17 cellular contexts compared by ENCODE assay signal in genomic region chr7:130615583-130615982, GRCh38. TPM values are rescaled to one million over a fixed set of nuclear protein-coding genes. Genes with fewer than 3 reads are reported as not detected.
A peak's percentile ranks its signal among the peaks of the same experiment; 100 is the strongest.
DNase-seq lines count a peak whose midpoint lies in the region; ATAC-seq and TF ChIP-seq lines count a peak whose summit lies in the region.
"Had no signal": no experiment of that assay in that cellular context is flagged by ENCODE, and none has a peak within 500 bp of the region (broad histone marks: within the 10 kb centered on the region; RNA-seq: fewer than 3 reads in every experiment).

No MANE protein-coding gene starts in this region.

- WGBS in heart left ventricle, 4 donors, result 62 to 91% (median 76%) methylated on average over 2 of the region's 2 CpGs
- 40% methylated on average over 2 of the region's 2 CpGs for WGBS in liver

- H3K4me1 ChIP-seq in heart left ventricle (no peaks in the 10 kb centered on the region), left ventricle myocardium inferior (peaks cover 6% of the 10 kb centered on the region), liver (ENCODE audit: control insufficient read depth in 4 of 4, insufficient read depth in 4 of 4, low read length in 3 of 4) (peaks cover 0 to 7% (median 4%) of the 10 kb centered on the region in 4 donors)
- H3K4me1 ChIP-seq: BE2C had no signal

- TF ChIP-seq CTCF in heart left ventricle (IDR thresholded peaks at IDR 0.05) (no peak), left ventricle myocardium inferior (IDR thresholded peaks at IDR 0.05; ENCODE audit: borderline replicate concordance) (peak; percentile 15), liver (IDR thresholded peaks at IDR 0.05; ENCODE audit: low read depth, low read length, missing input control) (no peak)

- H3K27me3 ChIP-seq in heart left ventricle (no peaks in the 10 kb centered on the region), left ventricle myocardium inferior (ENCODE audit: low read depth) (no peaks in the 10 kb centered on the region), liver (ENCODE audit: control insufficient read depth in 4 of 4, insufficient read depth in 4 of 4, low read length in 3 of 4) (no peaks in the 10 kb centered on the region)
- H3K27me3 ChIP-seq: BE2C had no signal

- TF ChIP-seq POLR2A in heart left ventricle (IDR thresholded peaks at IDR 0.05), result no peak

- no peak for TF ChIP-seq RAD21 in liver (IDR thresholded peaks at IDR 0.05)

- no peak overlapping the region for H3K4me3 ChIP-seq in heart left ventricle
- no peak overlapping the region for H3K4me3 ChIP-seq in left ventricle myocardium inferior
- no peak overlapping the region for H3K4me3 ChIP-seq in liver (ENCODE audit: low read depth in 1 of 3, low read length in 3 of 3)

- DNase-seq in heart left ventricle (peak in 2 of 5 donors; percentile 30 to 42), cardiac septum (ENCODE audit: low spot score) (no peak), left ventricle myocardium inferior (no peak), Ammon's horn (ENCODE audit: low spot score) (no peak)
- DNase-seq: BE2C; CD4-positive, alpha-beta memory T cell; COR-L47; DMS153; DMS79 treated with DMSO at 0.1 percent for 48 hours; EL; GDM1; GOT3; H9 had no signal

- peaks cover 0 to 26% (median 0%) of the 10 kb centered on the region in 12 donors for H3K9me3 ChIP-seq in heart left ventricle
- peaks cover 17% of the 10 kb centered on the region for H3K9me3 ChIP-seq in left ventricle myocardium inferior (replicated peaks)
- no peaks in the 10 kb centered on the region for H3K9me3 ChIP-seq in liver (ENCODE audit: control insufficient read depth in 4 of 4, low read length in 3 of 4)
- H3K9me3 ChIP-seq: BE2C had no signal

- H3K36me3 ChIP-seq in heart left ventricle (peaks cover 3 to 56% (median 30%) of the 10 kb centered on the region in 9 donors), left ventricle myocardium inferior (peaks cover 39% of the 10 kb centered on the region), liver (ENCODE audit: control insufficient read depth in 4 of 4, insufficient read depth in 3 of 4, low read depth in 1 of 4, low read length in 3 of 4) (peaks cover 0 to 2% (median under 1%) of the 10 kb centered on the region in 4 donors)
- H3K36me3 ChIP-seq: BE2C had no signal

- H3K9ac ChIP-seq in liver (ENCODE audit: low read depth in 1 of 2, low read length in 2 of 2), result no peak overlapping the region

- H3K27ac ChIP-seq in heart left ventricle, result no peak overlapping the region
- H3K27ac ChIP-seq in left ventricle myocardium inferior (replicated peaks), result peak overlapping the region; percentile 10
- H3K27ac ChIP-seq in liver (ENCODE audit: low read depth in 1 of 2, low read length in 2 of 2), result no peak overlapping the region
- H3K27ac ChIP-seq: C4-2B had no signal

- intact Hi-C loops in heart left ventricle (cut with DNase I), result no loop called here
- intact Hi-C loops in cardiac septum (cut with DNase I), result no loop called here
- intact Hi-C loops in left ventricle myocardium inferior (cut with micrococcal nuclease), result no loop called here

- ATAC-seq in heart left ventricle (peak; percentile 79 to 95 (median 86)), GM19328 (IDR thresholded peaks at IDR 0.05; ENCODE audit: unreplicated experiment) (no peak), GM19023 (IDR thresholded peaks at IDR 0.05; ENCODE audit: unreplicated experiment) (no peak)

TF ChIP-seq in liver, 16 proteins besides CTCF, POLR2A, EP300 and RAD21:
- TF ChIP-seq YY1 (IDR thresholded peaks at IDR 0.05) (peak; percentile 49), JUND (IDR thresholded peaks at IDR 0.05) (no peak), RXRA (IDR thresholded peaks at IDR 0.05) (peak; percentile 42 to 46), HNF4A (conservative IDR thresholded peaks at IDR 0.05) (peak; percentile 24 to 34)
- TF ChIP-seq, protein P1, sequence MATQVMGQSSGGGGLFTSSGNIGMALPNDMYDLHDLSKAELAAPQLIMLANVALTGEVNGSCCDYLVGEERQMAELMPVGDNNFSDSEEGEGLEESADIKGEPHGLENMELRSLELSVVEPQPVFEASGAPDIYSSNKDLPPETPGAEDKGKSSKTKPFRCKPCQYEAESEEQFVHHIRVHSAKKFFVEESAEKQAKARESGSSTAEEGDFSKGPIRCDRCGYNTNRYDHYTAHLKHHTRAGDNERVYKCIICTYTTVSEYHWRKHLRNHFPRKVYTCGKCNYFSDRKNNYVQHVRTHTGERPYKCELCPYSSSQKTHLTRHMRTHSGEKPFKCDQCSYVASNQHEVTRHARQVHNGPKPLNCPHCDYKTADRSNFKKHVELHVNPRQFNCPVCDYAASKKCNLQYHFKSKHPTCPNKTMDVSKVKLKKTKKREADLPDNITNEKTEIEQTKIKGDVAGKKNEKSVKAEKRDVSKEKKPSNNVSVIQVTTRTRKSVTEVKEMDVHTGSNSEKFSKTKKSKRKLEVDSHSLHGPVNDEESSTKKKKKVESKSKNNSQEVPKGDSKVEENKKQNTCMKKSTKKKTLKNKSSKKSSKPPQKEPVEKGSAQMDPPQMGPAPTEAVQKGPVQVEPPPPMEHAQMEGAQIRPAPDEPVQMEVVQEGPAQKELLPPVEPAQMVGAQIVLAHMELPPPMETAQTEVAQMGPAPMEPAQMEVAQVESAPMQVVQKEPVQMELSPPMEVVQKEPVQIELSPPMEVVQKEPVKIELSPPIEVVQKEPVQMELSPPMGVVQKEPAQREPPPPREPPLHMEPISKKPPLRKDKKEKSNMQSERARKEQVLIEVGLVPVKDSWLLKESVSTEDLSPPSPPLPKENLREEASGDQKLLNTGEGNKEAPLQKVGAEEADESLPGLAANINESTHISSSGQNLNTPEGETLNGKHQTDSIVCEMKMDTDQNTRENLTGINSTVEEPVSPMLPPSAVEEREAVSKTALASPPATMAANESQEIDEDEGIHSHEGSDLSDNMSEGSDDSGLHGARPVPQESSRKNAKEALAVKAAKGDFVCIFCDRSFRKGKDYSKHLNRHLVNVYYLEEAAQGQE (IDR thresholded peaks at IDR 0.05), result no peak

RNA-seq across cellular contexts. Expression of gene COPG2, which starts 53.0 kb away (rescaled TPM):
- total RNA-seq in heart left ventricle, result 10 to 100 TPM; 14.6 to 26.9 (median 19.5) TPM
- 10 to 100 TPM in 1 of 2 donors, 1 to 10 TPM in 1; 6.9 to 16.3 TPM for polyA plus RNA-seq in heart left ventricle
- total RNA-seq in cardiac septum, result 19.7 TPM
- 16.9 TPM for total RNA-seq in left ventricle myocardium inferior
- 10 to 100 TPM in 1 of 2 donors, 1 to 10 TPM in 1; 4.9 to 10.3 TPM for total RNA-seq in liver
- 1 to 10 TPM in 1 of 2 donors, under 1 TPM in 1; 0.99 to 4.4 TPM for polyA plus RNA-seq in liver

Comparison
In these comparisons a context has a peak if more than half of its experiments do, and no peak if none do; other contexts are left out.
1. ATAC-seq: peak in heart left ventricle (4 of 4); none in GM19328 (single experiment) and GM19023 (single experiment).